In genomic region chr3:25661694-25662455, GRCh38 we compare ENCODE assay signal across 9 cellular contexts. TPM values are rescaled to one million over a fixed set of nuclear protein-coding genes. Genes with fewer than 3 reads are reported as not detected.
DNase-seq lines count a peak whose midpoint lies in the region; ATAC-seq and TF ChIP-seq lines count a peak whose summit lies in the region.
"Had no signal": no experiment of that assay in that cellular context is flagged by ENCODE, and none has a peak within 500 bp of the region (broad histone marks: within the 10 kb centered on the region; RNA-seq: fewer than 3 reads in every experiment).

No MANE protein-coding gene starts in this region.

- H3K4me1 Mint-ChIP-seq in Calu3 (ENCODE audit: low read depth, unreplicated experiment), result peaks cover 51% of the 10 kb centered on the region
- peaks cover 51% of the 10 kb centered on the region for H3K4me1 Mint-ChIP-seq in nephron

- dilution Hi-C loops in IMR-90 (cut with HindIII; ENCODE audit: low sequenced_read_pairs, unreplicated experiment), result no loop called here

- H3K4me3 ChIP-seq in IMR-90 (ENCODE audit: insufficient read depth, low read depth, low read length), result peak overlapping the region; percentile 22

- no peaks in the 10 kb centered on the region for H3K9me3 Mint-ChIP-seq in Calu3 (ENCODE audit: low read depth, unreplicated experiment)
- H3K9me3 Mint-ChIP-seq in nephron, result no peaks in the 10 kb centered on the region

- whole genome bisulfite sequencing in IMR-90 (ENCODE audit: extremely low coverage in 2 of 2, insufficient read length in 1 of 2), 2 experiments, result no CpG with 5 or more reads among the region's 4 CpGs

- H3K27me3 Mint-ChIP-seq in Calu3 (ENCODE audit: unreplicated experiment) (no peaks in the 10 kb centered on the region), nephron (ENCODE audit: low read depth) (no peaks in the 10 kb centered on the region)

- H3K9ac ChIP-seq in IMR-90 (ENCODE audit: low read depth, low read length), result peak overlapping the region; percentile 32; the same call in 1 of the 2 replicates

- TF ChIP-seq POLR2A in IMR-90 (IDR thresholded peaks at IDR 0.05; ENCODE audit: low read depth, low read length), result no peak

- POLR2A ChIA-PET in IMR-90 (lab: Charles Lee; ENCODE audit: unreplicated experiment), result no interaction called here

- no peak overlapping the region for H3K27ac Mint-ChIP-seq in Calu3 (ENCODE audit: unreplicated experiment)
- peak overlapping the region; percentile 55 to 68 (median 58) for H3K27ac Mint-ChIP-seq in nephron

- H3K4me3 Mint-ChIP-seq in Calu3 (ENCODE audit: low read depth, unreplicated experiment), result peak overlapping the region; percentile 98
- peak overlapping the region; percentile 80 to 96 (median 85) for H3K4me3 Mint-ChIP-seq in nephron

- intact Hi-C loops in Calu3 (cut with micrococcal nuclease; ENCODE audit: unreplicated experiment), result loop anchor here (2.0 to 5.0 kb wide), 3 partner anchors 13 to 195 kb away; partner anchors contain the start of gene NGLY1
- intact Hi-C loops in IMR-90 (cut with micrococcal nuclease), result loop anchor here (5.0 kb wide), 1 partner anchor 160 kb away; no protein-coding TSS in a partner anchor
- intact Hi-C loops in head of caudate nucleus (cut with DNase I), result no loop called here
- intact Hi-C loops in posterior vena cava (cut with DNase I), result no loop called here

- H3K36me3 ChIP-seq in IMR-90 (ENCODE audit: control insufficient read depth, insufficient read depth, low read length), result no peaks in the 10 kb centered on the region

- peak overlapping the region; percentile 58; the same call in 1 of the 2 replicates for H3K23ac ChIP-seq in IMR-90 (ENCODE audit: low read depth, low read length)

- H2BK20ac ChIP-seq in IMR-90 (ENCODE audit: low read depth, low read length), result no peak overlapping the region

- H3K36me3 Mint-ChIP-seq in Calu3 (ENCODE audit: insufficient read depth, unreplicated experiment) (peaks cover 31% of the 10 kb centered on the region), nephron (ENCODE audit: low read depth) (peaks cover 9% of the 10 kb centered on the region)

- no peak overlapping the region for H2AK9ac ChIP-seq in IMR-90 (replicated peaks; ENCODE audit: low read depth, low read length, poor library complexity)

- H3K79me1 ChIP-seq in IMR-90 (ENCODE audit: low read depth in 1 of 2, low read length in 2 of 2), result peaks cover 4 to 31% of the 10 kb centered on the region in 2 experiments; a peak in 3 of 4 replicates

- H4K91ac ChIP-seq in IMR-90 (ENCODE audit: insufficient read depth, low read depth, low read length), result no peak overlapping the region

- H3K27me3 ChIP-seq in IMR-90 (ENCODE audit: control insufficient read depth, insufficient read depth, low read length), result no peaks in the 10 kb centered on the region

- H3K14ac ChIP-seq in IMR-90 (replicated peaks; ENCODE audit: low read depth, low read length), result no peak overlapping the region

- peaks cover 48% of the 10 kb centered on the region; the same call in 1 of the 2 replicates for H4K20me1 ChIP-seq in IMR-90 (ENCODE audit: insufficient read depth, low read length)

- H2AFZ ChIP-seq in IMR-90 (replicated peaks; ENCODE audit: low read length, poor library complexity), result no peak overlapping the region

- no peak for ATAC-seq in IMR-90 (ENCODE audit: low read depth)
- ATAC-seq in HG02973 (IDR thresholded peaks at IDR 0.05; ENCODE audit: unreplicated experiment), result no peak

- no peak overlapping the region for H2BK5ac ChIP-seq in IMR-90 (ENCODE audit: low read depth, low read length, poor library complexity, severe bottlenecking)

- CTCF ChIA-PET in Calu3 (lab: Charles Lee), result interaction anchor here (0.9 kb wide), 1 partner anchor 14 kb away, joined by 3 read pairs; no protein-coding TSS in a partner anchor
- CTCF ChIA-PET in IMR-90 (lab: Yijun Ruan, JAX), result interaction anchor here (0.6 kb wide), 1 partner anchor 10 kb away, joined by 3 read pairs; no protein-coding TSS in a partner anchor

- in situ Hi-C loops in IMR-90 (cut with MboI; ENCODE audit: low sequenced_read_pairs), result no loop called here

- TF ChIP-seq CTCF in Calu3 (IDR thresholded peaks at IDR 0.05; ENCODE audit: unreplicated experiment) (no peak), IMR-90 (conservative IDR thresholded peaks at IDR 0.05; ENCODE audit: low read depth, low read length) (no peak), nephron (IDR thresholded peaks at IDR 0.05; ENCODE audit: unreplicated experiment in 3 of 3) (no peak)

- H3K4me2 ChIP-seq in IMR-90 (ENCODE audit: low read depth, low read length), result peak overlapping the region; percentile 79

- no peak overlapping the region for H3K4ac ChIP-seq in IMR-90 (ENCODE audit: low read depth, low read length)

- no peak overlapping the region for H3K56ac ChIP-seq in IMR-90 (ENCODE audit: extremely low read depth, insufficient read depth, low read length)

- DNase-seq in Calu3, result no peak
- peak; percentile 18 for DNase-seq in IMR-90
- peak; percentile 10 for DNase-seq in cerebellum (ENCODE audit: low spot score)
- DNase-seq in head of caudate nucleus, result no peak
- no peak for DNase-seq in posterior vena cava (ENCODE audit: low spot score)
- no peak for DNase-seq in globus pallidus (ENCODE audit: low spot score)
- DNase-seq: NCI-H446 treated with DMSO at 0.1 percent for 48 hours had no signal

- BruUV-seq in Calu3 (replicated peaks; lab: Mats Ljungman, UMichigan) (no TSS peak), IMR-90 (replicated peaks; lab: Mats Ljungman, UMichigan) (no TSS peak)

- H4K8ac ChIP-seq in IMR-90 (ENCODE audit: low read depth in 2 of 2, low read length in 2 of 2), result no peak overlapping the region

- TF ChIP-seq RAD21 in IMR-90 (IDR thresholded peaks at IDR 0.05; ENCODE audit: low read length), result no peak

- no peaks in the 10 kb centered on the region for H3K9me3 ChIP-seq in IMR-90 (ENCODE audit: control insufficient read depth, insufficient read depth, low read length)

- peaks cover 2% of the 10 kb centered on the region for H3K4me1 ChIP-seq in IMR-90 (ENCODE audit: control insufficient read depth, insufficient read depth, low read length)

- H2BK120ac ChIP-seq in IMR-90 (ENCODE audit: low read depth, low read length), result no peak overlapping the region

- H4K5ac ChIP-seq in IMR-90 (ENCODE audit: low read depth, low read length), result no peak overlapping the region

- no peak overlapping the region for H2BK15ac ChIP-seq in IMR-90 (ENCODE audit: low read depth, low read length)

- H3K27ac ChIP-seq in IMR-90 (ENCODE audit: insufficient read depth, low read length), result no peak overlapping the region

- no peak overlapping the region for H2AK5ac ChIP-seq in IMR-90 (ENCODE audit: low read depth, low read length)

- no peaks in the 10 kb centered on the region for H3K9me1 ChIP-seq in IMR-90 (ENCODE audit: insufficient read depth, low read length)

- no peak overlapping the region for H3K18ac ChIP-seq in IMR-90 (ENCODE audit: low read depth, low read length)

TF ChIP-seq in IMR-90, 13 proteins besides CTCF, POLR2A, EP300 and RAD21:
- TF ChIP-seq MAFK (IDR thresholded peaks at IDR 0.05; ENCODE audit: low read depth, low read length) (no peak), NFE2L2 (IDR thresholded peaks at IDR 0.05; ENCODE audit: low read depth, low read length) (no peak), SMC3 (IDR thresholded peaks at IDR 0.05; ENCODE audit: low read depth, low read length) (no peak), CHD1 (IDR thresholded peaks at IDR 0.05; ENCODE audit: low read depth, low read length) (no peak)

RNA-seq across cellular contexts. Expression of gene TOP2B, which starts 2.8 kb away (rescaled TPM):
- total RNA-seq in Calu3 (2022), result 99.9 and 117 TPM in 2 replicates
- total RNA-seq in IMR-90 (2012; rRNA removed), result 53.4 and 115 TPM in 2 replicates
- 34.4 and 45.5 TPM in 2 replicates for polyA plus RNA-seq in IMR-90 (2012; rRNA removed)
- 2.6 and 5.5 TPM in 2 replicates for polyA plus RNA-seq in IMR-90 (2012; cell fraction: cytosol; rRNA removed)
- polyA plus RNA-seq in IMR-90 (2012; cell fraction: nucleus; rRNA removed; ENCODE audit: low replicate concordance), result 2.4 and 36.9 TPM in 2 replicates
- total RNA-seq in cerebellum, result 274 TPM
- total RNA-seq in posterior vena cava, result 10 to 100 TPM; 84.7 to 95.3 TPM

Comparison
In these comparisons a context has a peak if more than half of its experiments do, and no peak if none do; other contexts are left out.
1. DNase-seq: peak in IMR-90 (single experiment) and cerebellum (single experiment); none in Calu3 (single experiment), head of caudate nucleus (0 of 42), posterior vena cava (single experiment) and globus pallidus (single experiment).
2. intact Hi-C loops: an anchor here in Calu3 (2.0 to 5.0 kb wide) and IMR-90 (5.0 kb wide); none called in head of caudate nucleus and posterior vena cava.